Comparison of ENCODE assay signal across 2 cellular contexts in genomic region chr4:113050837-113051236, GRCh38.
TF ChIP-seq lines count a peak whose summit lies in the region.

No MANE protein-coding gene starts in this region.

TF ChIP-seq in SK-N-SH treated with all-trans-retinoic acid at 6 μM for 48 hours, 23 proteins besides CTCF, POLR2A, EP300 and RAD21 (continued from another document):
- TF ChIP-seq, protein P1, sequence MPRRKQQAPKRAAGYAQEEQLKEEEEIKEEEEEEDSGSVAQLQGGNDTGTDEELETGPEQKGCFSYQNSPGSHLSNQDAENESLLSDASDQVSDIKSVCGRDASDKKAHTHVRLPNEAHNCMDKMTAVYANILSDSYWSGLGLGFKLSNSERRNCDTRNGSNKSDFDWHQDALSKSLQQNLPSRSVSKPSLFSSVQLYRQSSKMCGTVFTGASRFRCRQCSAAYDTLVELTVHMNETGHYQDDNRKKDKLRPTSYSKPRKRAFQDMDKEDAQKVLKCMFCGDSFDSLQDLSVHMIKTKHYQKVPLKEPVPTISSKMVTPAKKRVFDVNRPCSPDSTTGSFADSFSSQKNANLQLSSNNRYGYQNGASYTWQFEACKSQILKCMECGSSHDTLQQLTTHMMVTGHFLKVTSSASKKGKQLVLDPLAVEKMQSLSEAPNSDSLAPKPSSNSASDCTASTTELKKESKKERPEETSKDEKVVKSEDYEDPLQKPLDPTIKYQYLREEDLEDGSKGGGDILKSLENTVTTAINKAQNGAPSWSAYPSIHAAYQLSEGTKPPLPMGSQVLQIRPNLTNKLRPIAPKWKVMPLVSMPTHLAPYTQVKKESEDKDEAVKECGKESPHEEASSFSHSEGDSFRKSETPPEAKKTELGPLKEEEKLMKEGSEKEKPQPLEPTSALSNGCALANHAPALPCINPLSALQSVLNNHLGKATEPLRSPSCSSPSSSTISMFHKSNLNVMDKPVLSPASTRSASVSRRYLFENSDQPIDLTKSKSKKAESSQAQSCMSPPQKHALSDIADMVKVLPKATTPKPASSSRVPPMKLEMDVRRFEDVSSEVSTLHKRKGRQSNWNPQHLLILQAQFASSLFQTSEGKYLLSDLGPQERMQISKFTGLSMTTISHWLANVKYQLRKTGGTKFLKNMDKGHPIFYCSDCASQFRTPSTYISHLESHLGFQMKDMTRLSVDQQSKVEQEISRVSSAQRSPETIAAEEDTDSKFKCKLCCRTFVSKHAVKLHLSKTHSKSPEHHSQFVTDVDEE (CRISPR knock-in tag; IDR thresholded peaks at IDR 0.05), result no peak
- TF ChIP-seq, protein P2, sequence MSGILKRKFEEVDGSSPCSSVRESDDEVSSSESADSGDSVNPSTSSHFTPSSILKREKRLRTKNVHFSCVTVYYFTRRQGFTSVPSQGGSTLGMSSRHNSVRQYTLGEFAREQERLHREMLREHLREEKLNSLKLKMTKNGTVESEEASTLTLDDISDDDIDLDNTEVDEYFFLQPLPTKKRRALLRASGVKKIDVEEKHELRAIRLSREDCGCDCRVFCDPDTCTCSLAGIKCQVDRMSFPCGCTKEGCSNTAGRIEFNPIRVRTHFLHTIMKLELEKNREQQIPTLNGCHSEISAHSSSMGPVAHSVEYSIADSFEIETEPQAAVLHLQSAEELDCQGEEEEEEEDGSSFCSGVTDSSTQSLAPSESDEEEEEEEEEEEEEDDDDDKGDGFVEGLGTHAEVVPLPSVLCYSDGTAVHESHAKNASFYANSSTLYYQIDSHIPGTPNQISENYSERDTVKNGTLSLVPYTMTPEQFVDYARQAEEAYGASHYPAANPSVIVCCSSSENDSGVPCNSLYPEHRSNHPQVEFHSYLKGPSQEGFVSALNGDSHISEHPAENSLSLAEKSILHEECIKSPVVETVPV (CRISPR knock-in tag; IDR thresholded peaks at IDR 0.05), result no peak
- TF ChIP-seq ESRRG (CRISPR knock-in tag; IDR thresholded peaks at IDR 0.05) (no peak), ZFP30 (CRISPR knock-in tag; IDR thresholded peaks at IDR 0.05) (no peak), ZNF8 (CRISPR knock-in tag; IDR thresholded peaks at IDR 0.05) (no peak)
- TF ChIP-seq, protein P3, sequence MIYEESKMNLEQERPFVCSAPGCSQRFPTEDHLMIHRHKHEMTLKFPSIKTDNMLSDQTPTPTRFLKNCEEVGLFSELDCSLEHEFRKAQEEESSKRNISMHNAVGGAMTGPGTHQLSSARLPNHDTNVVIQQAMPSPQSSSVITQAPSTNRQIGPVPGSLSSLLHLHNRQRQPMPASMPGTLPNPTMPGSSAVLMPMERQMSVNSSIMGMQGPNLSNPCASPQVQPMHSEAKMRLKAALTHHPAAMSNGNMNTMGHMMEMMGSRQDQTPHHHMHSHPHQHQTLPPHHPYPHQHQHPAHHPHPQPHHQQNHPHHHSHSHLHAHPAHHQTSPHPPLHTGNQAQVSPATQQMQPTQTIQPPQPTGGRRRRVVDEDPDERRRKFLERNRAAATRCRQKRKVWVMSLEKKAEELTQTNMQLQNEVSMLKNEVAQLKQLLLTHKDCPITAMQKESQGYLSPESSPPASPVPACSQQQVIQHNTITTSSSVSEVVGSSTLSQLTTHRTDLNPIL (CRISPR knock-in tag; IDR thresholded peaks at IDR 0.05; ENCODE audit: low read depth), result no peak
TF ChIP-seq in SK-N-SH treated with all-trans-retinoic acid at 6 μM for 48 hours: peak in this region for 0.

TF ChIP-seq in H1, 55 proteins besides CTCF, POLR2A, EP300 and RAD21 (continued from another document):
- TF ChIP-seq CBX8 (IDR thresholded peaks at IDR 0.05; ENCODE audit: borderline replicate concordance, low read depth, low read length) (no peak), TBP (IDR thresholded peaks at IDR 0.05; ENCODE audit: low read depth, low read length) (no peak), SP1 (IDR thresholded peaks at IDR 0.05; ENCODE audit: low read depth, low read length) (no peak), USF2 (IDR thresholded peaks at IDR 0.05; ENCODE audit: low read length) (no peak), RXRA (IDR thresholded peaks at IDR 0.05; ENCODE audit: insufficient read depth, low read depth, low read length) (no peak), CTBP2 (IDR thresholded peaks at IDR 0.05; ENCODE audit: borderline replicate concordance, insufficient read depth, insufficient read length, low read length) (no peak), GTF2F1 (IDR thresholded peaks at IDR 0.05; ENCODE audit: borderline replicate concordance, low read depth, low read length) (no peak), TAF1 (IDR thresholded peaks at IDR 0.05; ENCODE audit: low read depth, low read length) (no peak), HDAC2 (IDR thresholded peaks at IDR 0.05; ENCODE audit: borderline replicate concordance in 1 of 2, low read depth in 2 of 2, low read length in 2 of 2) (no peak), RBBP5 (IDR thresholded peaks at IDR 0.05; ENCODE audit: borderline replicate concordance, low read depth, low read length) (no peak)
